Comparison of ENCODE assay signal across 24 cellular contexts in the genomic region with DNA sequence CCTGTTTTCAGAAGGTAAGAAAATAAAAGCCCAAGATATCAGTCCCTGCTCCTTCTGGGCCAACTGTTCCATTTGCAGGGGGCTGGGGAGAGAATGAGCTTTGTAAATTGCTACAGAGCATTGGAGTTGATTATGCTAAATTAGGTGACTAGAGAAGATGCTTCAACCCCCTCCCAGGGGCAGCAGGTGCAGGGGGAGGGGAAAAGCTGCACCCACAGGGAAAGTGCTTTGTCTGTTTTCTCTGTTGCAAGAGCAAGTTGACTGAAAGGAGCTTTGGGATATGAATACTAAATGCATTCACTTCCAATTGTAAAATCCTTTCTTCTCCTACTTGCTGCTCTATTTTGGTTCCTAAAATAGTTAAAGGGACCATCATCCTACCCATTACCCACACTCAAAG. TPM values are rescaled to one million over a fixed set of nuclear protein-coding genes. Genes with fewer than 3 reads are reported as not detected.
"Had no signal": no experiment of that assay in that cellular context is flagged by ENCODE, and none has a peak within 500 bp of the region (broad histone marks: within the 10 kb centered on the region; RNA-seq: fewer than 3 reads in every experiment).

No MANE protein-coding gene starts in this region.

- ATAC-seq: activated T-helper 17 cell treated with anti-CD3 and anti-CD28 coated beads, Interleukin-2, amount 50 U/mL, for 72 hours; left ventricle myocardium superior; mucosa of descending colon; pancreas; stimulated activated memory B cell treated with anti-CD40 and anti-IgM and Interleukin-4, amounts not matched to agents 10 μg/mL and 1 μg/mL and 100 μg/mL, for 72 hours had no signal

- H3K4me1 ChIP-seq: colonic mucosa had no signal

- H3K27me3 Mint-ChIP-seq: activated naive CD8-positive, alpha-beta T cell treated with anti-CD3 and anti-CD28 coated beads for 36 hours had no signal

- H3K27me3 ChIP-seq: colonic mucosa, pancreas, sigmoid colon, thyroid gland had no signal

- H3K27ac ChIP-seq: colonic mucosa, pancreas, sigmoid colon, spleen, thyroid gland had no signal

- FAIRE-seq: frontal cortex, pancreas had no signal

- H3K36me3 Mint-ChIP-seq: activated naive CD8-positive, alpha-beta T cell treated with anti-CD3 and anti-CD28 coated beads for 36 hours; naive B cell; stimulated activated memory B cell treated with anti-CD40 and anti-IgM and Interleukin-4, amounts not matched to agents 10 μg/mL and 1 μg/mL and 100 μg/mL, for 72 hours had no signal

- H3K9me3 ChIP-seq: colonic mucosa, mucosa of descending colon, pancreas, sigmoid colon, spleen, thyroid gland had no signal

- H3K36me3 ChIP-seq: colonic mucosa, pancreas, sigmoid colon, spleen, thyroid gland had no signal

- H3K4me3 Mint-ChIP-seq: activated CD4-positive, alpha-beta memory T cell treated with anti-CD3 and anti-CD28 coated beads, Interleukin-2, amount 10 ng/mL, durations not matched to agents 7 days and 5 days; activated naive CD8-positive, alpha-beta T cell treated with anti-CD3 and anti-CD28 coated beads for 36 hours; stimulated activated memory B cell treated with anti-CD40 and anti-IgM and Interleukin-4, amounts not matched to agents 10 μg/mL and 1 μg/mL and 100 μg/mL, for 72 hours had no signal

- DNase-seq: activated B cell treated with CpG ODN at 0.5 μM for 24 hours; activated CD4-positive, alpha-beta memory T cell treated with anti-CD3 and anti-CD28 coated beads, Interleukin-2, amount 10 ng/mL, durations not matched to agents 7 days and 5 days; activated CD4-positive, alpha-beta T cell treated with anti-CD3 and anti-CD28 coated beads for 48 hours; activated naive CD4-positive, alpha-beta T cell; activated naive CD8-positive, alpha-beta T cell treated with anti-CD3 and anti-CD28 coated beads for 36 hours; activated T-cell treated with anti-CD3 and anti-CD28 coated beads, Interleukin-2, amount 50 U/mL, for 1 hour; amniotic stem cell; colonic mucosa; left ventricle myocardium superior; mesenchymal stem cell; mucosa of descending colon; naive B cell; pancreas; sigmoid colon; spleen; stimulated activated CD4-positive, alpha-beta T cell treated with anti-CD3 and anti-CD28 coated beads, Interleukin-4, amount 100 ng/mL, for 4 hours; T-helper 9 cell; thyroid gland had no signal

- H3K9me3 Mint-ChIP-seq: activated B cell treated with CpG ODN at 0.5 μM for 24 hours; activated CD4-positive, alpha-beta memory T cell treated with anti-CD3 and anti-CD28 coated beads, Interleukin-2, amount 10 ng/mL, durations not matched to agents 7 days and 5 days; activated naive CD8-positive, alpha-beta T cell treated with anti-CD3 and anti-CD28 coated beads for 36 hours; activated T-helper 17 cell treated with anti-CD3 and anti-CD28 coated beads, Interleukin-2, amount 50 U/mL, for 72 hours; naive B cell; stimulated activated memory B cell treated with anti-CD40 and anti-IgM and Interleukin-4, amounts not matched to agents 10 μg/mL and 1 μg/mL and 100 μg/mL, for 72 hours had no signal

- H3K4me3 ChIP-seq: colonic mucosa, mucosa of descending colon, pancreas, sigmoid colon, spleen, thyroid gland had no signal

- H3K27ac Mint-ChIP-seq: activated B cell treated with CpG ODN at 0.5 μM for 24 hours; activated CD4-positive, alpha-beta memory T cell treated with anti-CD3 and anti-CD28 coated beads, Interleukin-2, amount 10 ng/mL, durations not matched to agents 7 days and 5 days; activated naive CD8-positive, alpha-beta T cell treated with anti-CD3 and anti-CD28 coated beads for 36 hours; stimulated activated memory B cell treated with anti-CD40 and anti-IgM and Interleukin-4, amounts not matched to agents 10 μg/mL and 1 μg/mL and 100 μg/mL, for 72 hours had no signal

RNA-seq across cellular contexts. Expression of gene KCNJ10, which starts 21.6 kb away (rescaled TPM):
- total RNA-seq: activated B cell treated with CpG ODN at 0.5 μM for 24 hours; activated CD4-positive, alpha-beta memory T cell treated with anti-CD3 and anti-CD28 coated beads, Interleukin-2, amount 10 ng/mL, durations not matched to agents 7 days and 5 days; activated naive CD8-positive, alpha-beta T cell treated with anti-CD3 and anti-CD28 coated beads for 36 hours; activated T-helper 17 cell treated with anti-CD3 and anti-CD28 coated beads, Interleukin-2, amount 50 U/mL, for 72 hours; left ventricle myocardium superior; ureter had no signal
- polyA plus RNA-seq: esophagus had no signal

RNA-seq across cellular contexts. Expression of gene KCNJ9, which starts 33.0 kb away (rescaled TPM):
- total RNA-seq: activated B cell treated with CpG ODN at 0.5 μM for 24 hours; activated CD4-positive, alpha-beta memory T cell treated with anti-CD3 and anti-CD28 coated beads, Interleukin-2, amount 10 ng/mL, durations not matched to agents 7 days and 5 days; cardiac septum; left ventricle myocardium superior; pancreas; spleen; thyroid gland; ureter had no signal
- polyA plus RNA-seq: esophagus, spleen had no signal
